ENCODE assay signal across 1 cellular context in the genomic region with DNA sequence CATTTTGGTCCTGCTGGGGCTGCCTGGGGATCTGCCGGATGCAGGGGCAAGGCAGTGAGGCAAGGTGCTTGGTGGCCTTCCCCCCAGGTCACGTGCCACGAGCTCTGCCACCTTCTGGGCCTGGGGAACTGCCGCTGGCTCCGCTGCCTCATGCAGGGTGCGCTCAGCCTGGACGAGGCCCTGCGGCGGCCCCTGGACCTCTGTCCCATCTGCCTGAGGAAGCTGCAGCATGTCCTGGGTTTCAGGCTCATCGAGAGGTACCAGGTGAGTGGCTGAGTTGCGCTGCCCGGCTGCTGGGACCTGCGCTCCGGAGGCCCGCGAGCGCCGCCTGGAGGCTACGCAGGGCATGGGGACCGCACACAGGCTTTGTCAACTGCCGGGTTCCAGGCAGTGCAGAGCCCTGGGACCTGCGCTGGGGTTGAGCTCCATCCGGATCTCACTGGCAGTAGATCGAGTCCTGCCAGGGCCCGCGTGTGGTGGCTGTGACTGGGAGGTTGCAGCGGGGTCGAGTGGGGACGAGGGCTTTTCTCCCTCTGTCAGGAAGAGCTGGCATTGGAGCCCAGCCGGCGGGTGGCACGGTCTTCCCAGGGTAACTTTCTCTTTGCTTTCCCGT.
A peak's percentile ranks its signal among the peaks of the same experiment; 100 is the strongest.
TF ChIP-seq lines count a peak whose summit lies in the region.

No MANE protein-coding gene starts in this region.

TF ChIP-seq in A549, 52 proteins besides CTCF, POLR2A, EP300 and RAD21 (continued from another document):
- TF ChIP-seq, protein P1, sequence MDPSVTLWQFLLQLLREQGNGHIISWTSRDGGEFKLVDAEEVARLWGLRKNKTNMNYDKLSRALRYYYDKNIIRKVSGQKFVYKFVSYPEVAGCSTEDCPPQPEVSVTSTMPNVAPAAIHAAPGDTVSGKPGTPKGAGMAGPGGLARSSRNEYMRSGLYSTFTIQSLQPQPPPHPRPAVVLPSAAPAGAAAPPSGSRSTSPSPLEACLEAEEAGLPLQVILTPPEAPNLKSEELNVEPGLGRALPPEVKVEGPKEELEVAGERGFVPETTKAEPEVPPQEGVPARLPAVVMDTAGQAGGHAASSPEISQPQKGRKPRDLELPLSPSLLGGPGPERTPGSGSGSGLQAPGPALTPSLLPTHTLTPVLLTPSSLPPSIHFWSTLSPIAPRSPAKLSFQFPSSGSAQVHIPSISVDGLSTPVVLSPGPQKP (IDR thresholded peaks at IDR 0.05; ENCODE audit: low read depth, low read length) = no peak
- TF ChIP-seq, protein P2, sequence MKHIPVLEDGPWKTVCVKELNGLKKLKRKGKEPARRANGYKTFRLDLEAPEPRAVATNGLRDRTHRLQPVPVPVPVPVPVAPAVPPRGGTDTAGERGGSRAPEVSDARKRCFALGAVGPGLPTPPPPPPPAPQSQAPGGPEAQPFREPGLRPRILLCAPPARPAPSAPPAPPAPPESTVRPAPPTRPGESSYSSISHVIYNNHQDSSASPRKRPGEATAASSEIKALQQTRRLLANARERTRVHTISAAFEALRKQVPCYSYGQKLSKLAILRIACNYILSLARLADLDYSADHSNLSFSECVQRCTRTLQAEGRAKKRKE (CRISPR knock-in tag; IDR thresholded peaks at IDR 0.05; ENCODE audit: low read depth) = no peak
- TF ChIP-seq, protein P3, sequence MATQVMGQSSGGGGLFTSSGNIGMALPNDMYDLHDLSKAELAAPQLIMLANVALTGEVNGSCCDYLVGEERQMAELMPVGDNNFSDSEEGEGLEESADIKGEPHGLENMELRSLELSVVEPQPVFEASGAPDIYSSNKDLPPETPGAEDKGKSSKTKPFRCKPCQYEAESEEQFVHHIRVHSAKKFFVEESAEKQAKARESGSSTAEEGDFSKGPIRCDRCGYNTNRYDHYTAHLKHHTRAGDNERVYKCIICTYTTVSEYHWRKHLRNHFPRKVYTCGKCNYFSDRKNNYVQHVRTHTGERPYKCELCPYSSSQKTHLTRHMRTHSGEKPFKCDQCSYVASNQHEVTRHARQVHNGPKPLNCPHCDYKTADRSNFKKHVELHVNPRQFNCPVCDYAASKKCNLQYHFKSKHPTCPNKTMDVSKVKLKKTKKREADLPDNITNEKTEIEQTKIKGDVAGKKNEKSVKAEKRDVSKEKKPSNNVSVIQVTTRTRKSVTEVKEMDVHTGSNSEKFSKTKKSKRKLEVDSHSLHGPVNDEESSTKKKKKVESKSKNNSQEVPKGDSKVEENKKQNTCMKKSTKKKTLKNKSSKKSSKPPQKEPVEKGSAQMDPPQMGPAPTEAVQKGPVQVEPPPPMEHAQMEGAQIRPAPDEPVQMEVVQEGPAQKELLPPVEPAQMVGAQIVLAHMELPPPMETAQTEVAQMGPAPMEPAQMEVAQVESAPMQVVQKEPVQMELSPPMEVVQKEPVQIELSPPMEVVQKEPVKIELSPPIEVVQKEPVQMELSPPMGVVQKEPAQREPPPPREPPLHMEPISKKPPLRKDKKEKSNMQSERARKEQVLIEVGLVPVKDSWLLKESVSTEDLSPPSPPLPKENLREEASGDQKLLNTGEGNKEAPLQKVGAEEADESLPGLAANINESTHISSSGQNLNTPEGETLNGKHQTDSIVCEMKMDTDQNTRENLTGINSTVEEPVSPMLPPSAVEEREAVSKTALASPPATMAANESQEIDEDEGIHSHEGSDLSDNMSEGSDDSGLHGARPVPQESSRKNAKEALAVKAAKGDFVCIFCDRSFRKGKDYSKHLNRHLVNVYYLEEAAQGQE (IDR thresholded peaks at IDR 0.05) = no peak
- peak; percentile 81 for TF ChIP-seq SMC3 (IDR thresholded peaks at IDR 0.05)
TF ChIP-seq in A549: peak in this region for 3.
